ENCODE assay signal across 25 cellular contexts in genomic region chr9:136082496-136083361, GRCh38. TPM values are rescaled to one million over a fixed set of nuclear protein-coding genes. Genes with fewer than 3 reads are reported as not detected.
A peak's percentile ranks its signal among the peaks of the same experiment; 100 is the strongest.
DNase-seq lines count a peak whose midpoint lies in the region; ATAC-seq and TF ChIP-seq lines count a peak whose summit lies in the region.
"Had no signal": no experiment of that assay in that cellular context is flagged by ENCODE, and none has a peak within 500 bp of the region (broad histone marks: within the 10 kb centered on the region; RNA-seq: fewer than 3 reads in every experiment).

No MANE protein-coding gene starts in this region.

- H3K4me1 ChIP-seq in right cardiac atrium (ENCODE audit: control insufficient read depth, insufficient read depth, low read length) (peaks cover 9% of the 10 kb centered on the region), sigmoid colon (peaks cover 0 to 98% (median 95%) of the 10 kb centered on the region in 4 donors)
- H3K4me1 ChIP-seq: Caco-2 had no signal

- H3K27me3 ChIP-seq in right cardiac atrium (ENCODE audit: control insufficient read depth, insufficient read depth): no peaks in the 10 kb centered on the region
- H3K27me3 ChIP-seq in sigmoid colon: no peaks in the 10 kb centered on the region
- H3K27me3 ChIP-seq: ascending aorta, upper lobe of left lung had no signal

- peak overlapping the region; percentile 89 for H3K27ac Mint-ChIP-seq in WTC11
- H3K27ac Mint-ChIP-seq: activated CD8-positive, alpha-beta T cell treated with anti-CD3 and anti-CD28 coated beads, Interleukin-2, amount 10 ng/mL, durations not matched to agents 7 days and 5 days; activated naive CD4-positive, alpha-beta T cell treated with anti-CD3 and anti-CD28 coated beads, Interleukin-2, amount 50 U/mL, for 24 hours had no signal

- no peak for TF ChIP-seq EP300 in sigmoid colon (IDR thresholded peaks at IDR 0.05)

- POLR2A ChIA-PET in WTC11 (lab: Charles Lee): no interaction called here

- TF ChIP-seq CTCF in WTC11 (IDR thresholded peaks at IDR 0.05) (no peak), sigmoid colon (IDR thresholded peaks at IDR 0.05) (no peak), lower leg skin (IDR thresholded peaks at IDR 0.05) (no peak)

- H3K9me3 Mint-ChIP-seq in WTC11: no peaks in the 10 kb centered on the region
- H3K9me3 Mint-ChIP-seq: activated naive CD4-positive, alpha-beta T cell treated with anti-CD3 and anti-CD28 coated beads, Interleukin-2, amount 50 U/mL, for 24 hours had no signal

- peaks cover 8% of the 10 kb centered on the region for H3K4me1 Mint-ChIP-seq in WTC11

- CTCF ChIA-PET in WTC11 (lab: Charles Lee): interaction anchor here (1.2 kb wide), 1 partner anchor 195 kb away, joined by 5 read pairs; no protein-coding TSS in a partner anchor

- no peak for TF ChIP-seq POLR2A in sigmoid colon (IDR thresholded peaks at IDR 0.05)
- TF ChIP-seq POLR2A in lower leg skin (IDR thresholded peaks at IDR 0.05): no peak

- H3K36me3 ChIP-seq in sigmoid colon: peaks cover 0 to 10% (median 0%) of the 10 kb centered on the region in 4 donors
- H3K36me3 ChIP-seq: ascending aorta had no signal

- no peak overlapping the region for H3K4me3 Mint-ChIP-seq in WTC11
- H3K4me3 Mint-ChIP-seq: activated CD8-positive, alpha-beta T cell treated with anti-CD3 and anti-CD28 coated beads, Interleukin-2, amount 10 ng/mL, durations not matched to agents 7 days and 5 days; activated naive CD4-positive, alpha-beta T cell treated with anti-CD3 and anti-CD28 coated beads, Interleukin-2, amount 50 U/mL, for 24 hours had no signal

- intact Hi-C loops in right cardiac atrium (cut with DNase I): loop anchor here in 1 of 4 donors (10.0 kb wide), 1 partner anchor 68 kb away; no protein-coding TSS in a partner anchor
- intact Hi-C loops in sigmoid colon (cut with DNase I): no loop called here
- intact Hi-C loops in lower leg skin (cut with DNase I; ENCODE audit: low total_unique reads): no loop called here

- 78% methylated on average over 34 of the region's 34 CpGs for whole genome bisulfite sequencing in right cardiac atrium
- 83 to 88% methylated on average over 34 of the region's 34 CpGs for WGBS in sigmoid colon, 2 donors
- WGBS in lower leg skin, 2 donors: 85% methylated on average over 32 to 33 of the region's 34 CpGs

- H3K4me3 ChIP-seq in right cardiac atrium (ENCODE audit: low read length) (no peak overlapping the region), sigmoid colon (no peak overlapping the region), lower leg skin (ENCODE audit: low read depth, poor library complexity, severe bottlenecking) (no peak overlapping the region)
- H3K4me3 ChIP-seq: ascending aorta, GM23248, spleen, upper lobe of left lung had no signal

- H3K9me3 ChIP-seq in right cardiac atrium (ENCODE audit: control insufficient read depth, low read length) (no peaks in the 10 kb centered on the region), sigmoid colon (no peaks in the 10 kb centered on the region)
- H3K9me3 ChIP-seq: ascending aorta, Caco-2, spleen, upper lobe of left lung had no signal

- DNase-seq in NCI-H2171 treated with DMSO at 0.1 percent for 48 hours (lab: John Stamatoyannopoulos, UW): peak; percentile 53
- no peak for DNase-seq in NCI-H2171 (lab: John Stamatoyannopoulos, UW)
- DNase-seq in WTC11 (ENCODE audit: low spot score): no peak
- peak in 2 of 3 donors; percentile 53 to 57 for DNase-seq in right cardiac atrium
- DNase-seq in sigmoid colon: peak; percentile 72
- no peak for DNase-seq in MV-4-11 (lab: John Stamatoyannopoulos, UW)
- no peak for DNase-seq in lower leg skin (ENCODE audit: low spot score in 2 of 2)
- DNase-seq: activated CD4-positive, CD25-positive, alpha-beta regulatory T cell; activated CD8-positive, alpha-beta T cell treated with anti-CD3 and anti-CD28 coated beads, Interleukin-2, amount 10 ng/mL, durations not matched to agents 7 days and 5 days; activated T-cell treated with anti-CD3 and anti-CD28 coated beads, Interleukin-2, amount 50 U/mL, for 48 hours; Caco-2; cerebellar nuclear complex; effector CD8-positive, alpha-beta T cell; GM23248; KG1; midbrain; NCI-H1930; spleen; stimulated activated CD4-positive, alpha-beta T cell treated with anti-CD3 and anti-CD28 coated beads, Interleukin-4, amount 100 ng/mL, for 4 hours; T1000 had no signal

- H3K27ac ChIP-seq in right cardiac atrium (ENCODE audit: low read length) (no peak overlapping the region), sigmoid colon (peak overlapping the region; percentile 74 to 88 (median 79))
- H3K27ac ChIP-seq: ascending aorta, GM23248 had no signal

- ATAC-seq in WTC11 (no peak), right cardiac atrium (no peak), GM19463 (IDR thresholded peaks at IDR 0.05; ENCODE audit: unreplicated experiment) (no peak)
- ATAC-seq: activated CD8-positive, alpha-beta T cell treated with anti-CD3 and anti-CD28 coated beads, Interleukin-2, amount 10 ng/mL, durations not matched to agents 7 days and 5 days; left colon had no signal

- H3K27me3 Mint-ChIP-seq in WTC11 (ENCODE audit: low read depth): no peaks in the 10 kb centered on the region
- H3K27me3 Mint-ChIP-seq: activated naive CD4-positive, alpha-beta T cell treated with anti-CD3 and anti-CD28 coated beads, Interleukin-2, amount 50 U/mL, for 24 hours had no signal

- no peaks in the 10 kb centered on the region for H3K36me3 Mint-ChIP-seq in WTC11
- H3K36me3 Mint-ChIP-seq: activated naive CD4-positive, alpha-beta T cell treated with anti-CD3 and anti-CD28 coated beads, Interleukin-2, amount 50 U/mL, for 24 hours had no signal

TF ChIP-seq in WTC11, 78 proteins besides CTCF, POLR2A, EP300 and RAD21 (continues in another document):
- no peak for TF ChIP-seq NR1H2 (CRISPR knock-in tag; IDR thresholded peaks at IDR 0.05)
- TF ChIP-seq TCF7 (CRISPR knock-in tag; IDR thresholded peaks at IDR 0.05; ENCODE audit: low read depth): no peak
- TF ChIP-seq RELA (CRISPR knock-in tag; IDR thresholded peaks at IDR 0.05; ENCODE audit: borderline replicate concordance): no peak
- no peak for TF ChIP-seq ZNF317 (CRISPR knock-in tag; IDR thresholded peaks at IDR 0.05; ENCODE audit: borderline replicate concordance, low read depth)
- no peak for TF ChIP-seq FOXP1 (CRISPR knock-in tag; IDR thresholded peaks at IDR 0.05; ENCODE audit: borderline replicate concordance)
- TF ChIP-seq GRHL2 (CRISPR knock-in tag; IDR thresholded peaks at IDR 0.05; ENCODE audit: insufficient replicate concordance, severe bottlenecking): no peak
- TF ChIP-seq, protein P1, sequence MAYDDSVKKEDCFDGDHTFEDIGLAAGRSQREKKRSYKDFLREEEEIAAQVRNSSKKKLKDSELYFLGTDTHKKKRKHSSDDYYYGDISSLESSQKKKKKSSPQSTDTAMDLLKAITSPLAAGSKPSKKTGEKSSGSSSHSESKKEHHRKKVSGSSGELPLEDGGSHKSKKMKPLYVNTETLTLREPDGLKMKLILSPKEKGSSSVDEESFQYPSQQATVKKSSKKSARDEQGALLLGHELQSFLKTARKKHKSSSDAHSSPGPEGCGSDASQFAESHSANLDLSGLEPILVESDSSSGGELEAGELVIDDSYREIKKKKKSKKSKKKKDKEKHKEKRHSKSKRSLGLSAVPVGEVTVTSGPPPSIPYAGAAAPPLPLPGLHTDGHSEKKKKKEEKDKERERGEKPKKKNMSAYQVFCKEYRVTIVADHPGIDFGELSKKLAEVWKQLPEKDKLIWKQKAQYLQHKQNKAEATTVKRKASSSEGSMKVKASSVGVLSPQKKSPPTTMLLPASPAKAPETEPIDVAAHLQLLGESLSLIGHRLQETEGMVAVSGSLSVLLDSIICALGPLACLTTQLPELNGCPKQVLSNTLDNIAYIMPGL (CRISPR knock-in tag; IDR thresholded peaks at IDR 0.05): no peak
- no peak for TF ChIP-seq SMAD4 (CRISPR knock-in tag; IDR thresholded peaks at IDR 0.05)
- no peak for TF ChIP-seq USF2 (CRISPR knock-in tag; IDR thresholded peaks at IDR 0.05)
- TF ChIP-seq PREB (CRISPR knock-in tag; IDR thresholded peaks at IDR 0.05; ENCODE audit: borderline replicate concordance): no peak
- TF ChIP-seq CBFB (CRISPR knock-in tag; IDR thresholded peaks at IDR 0.05; ENCODE audit: low read depth): no peak
- TF ChIP-seq NFYB (CRISPR knock-in tag; conservative IDR thresholded peaks at IDR 0.05; ENCODE audit: low read depth): no peak
- TF ChIP-seq ZNF232 (CRISPR knock-in tag; IDR thresholded peaks at IDR 0.05): no peak
- no peak for TF ChIP-seq NFE2L1 (CRISPR knock-in tag; IDR thresholded peaks at IDR 0.05)

RNA-seq across cellular contexts. Expression of gene NACC2, which starts 12.4 kb away (rescaled TPM):
- total RNA-seq in WTC11 (2021): 14.1 to 17.1 TPM (median 14.5 TPM) in 3 replicates
- total RNA-seq in right cardiac atrium: 10 to 100 TPM; 31.4 to 45.3 (median 37.8) TPM
- 19.4 TPM for polyA plus RNA-seq in right cardiac atrium
- 10 to 100 TPM; 41.6 to 80.0 (median 65.4) TPM for total RNA-seq in sigmoid colon
- 10 to 100 TPM in 1 of 3 donors, 1 to 10 TPM in 2; 3.6 to 14.3 (median 5.1) TPM for polyA plus RNA-seq in sigmoid colon
- 10 to 100 TPM in 3 of 4 donors, 1 to 10 TPM in 1; 9.1 to 17.3 (median 13.4) TPM for total RNA-seq in lower leg skin

RNA-seq across cellular contexts. Expression of gene TMEM250, which starts 35.9 kb away (rescaled TPM):
- total RNA-seq in WTC11 (2021): 39.4 to 41.0 TPM (median 39.5 TPM) in 3 replicates
- 10 to 100 TPM; 18.5 to 25.5 (median 20.9) TPM for total RNA-seq in right cardiac atrium
- 16.5 TPM for polyA plus RNA-seq in right cardiac atrium
- total RNA-seq in sigmoid colon: 10 to 100 TPM; 23.7 to 35.6 (median 30.2) TPM
- 10 to 100 TPM; 25.4 to 48.4 (median 27.6) TPM for polyA plus RNA-seq in sigmoid colon
- total RNA-seq in lower leg skin: 10 to 100 TPM; 52.3 to 62.9 (median 55.1) TPM

Comparison
In these comparisons a context has a peak if more than half of its experiments do, and no peak if none do; other contexts are left out.
1. DNase-seq: peak in NCI-H2171 treated with DMSO at 0.1 percent for 48 hours (single experiment), right cardiac atrium (2 of 3) and sigmoid colon (single experiment); none in NCI-H2171 (single experiment), WTC11 (single experiment), MV-4-11 (single experiment) and lower leg skin (0 of 2).